ENCODE assay signal across 1 cellular context in genomic region chr22:20107951-20108756, GRCh38.
TF ChIP-seq lines count a peak whose summit lies in the region.

No MANE protein-coding gene starts in this region.

TF ChIP-seq in K562, 482 proteins besides CTCF, POLR2A, EP300 and RAD21 (continued from another document):
- TF ChIP-seq SUPT5H (IDR thresholded peaks at IDR 0.05) (peak; percentile 21; the same call in 1 of the 2 replicates), ZNF280B (CRISPR knock-in tag; IDR thresholded peaks at IDR 0.05) (no peak), ZNF253 (CRISPR knock-in tag; conservative IDR thresholded peaks at IDR 0.05) (no peak), TGIF2 (CRISPR knock-in tag; IDR thresholded peaks at IDR 0.05) (no peak), ZNF197 (CRISPR knock-in tag; IDR thresholded peaks at IDR 0.05; ENCODE audit: low read depth) (no peak), FOXM1 (IDR thresholded peaks at IDR 0.05; ENCODE audit: low read depth) (no peak), FOXM1 (CRISPR knock-in tag; IDR thresholded peaks at IDR 0.05; ENCODE audit: low read depth) (no peak), POLR2G (IDR thresholded peaks at IDR 0.05; ENCODE audit: low read depth, low read length) (peak; percentile 79), SMARCC2 (IDR thresholded peaks at IDR 0.05; ENCODE audit: low read depth) (no peak), HBP1 (CRISPR knock-in tag; IDR thresholded peaks at IDR 0.05) (peak; percentile 80; the same call in 1 of the 2 replicates)
